18 cellular contexts compared by ENCODE assay signal in genomic region chr4:116480486-116480990, GRCh38.
DNase-seq lines count a peak whose midpoint lies in the region; ATAC-seq, FAIRE-seq and TF ChIP-seq lines count a peak whose summit lies in the region.
"Had no signal": no experiment of that assay in that cellular context is flagged by ENCODE, and none has a peak within 500 bp of the region (broad histone marks: within the 10 kb centered on the region; RNA-seq: fewer than 3 reads in every experiment).

No MANE protein-coding gene starts in this region.

- WGBS in K562 (ENCODE audit: insufficient coverage, low coverage, missing lambda C conversion rate): 2% methylated on average over 5 of the region's 5 CpGs

- in situ Hi-C loops in K562 (cut with MboI): no loop called here

- H3K27me3 ChIP-seq in K562 (ENCODE audit: control insufficient read depth in 2 of 2, insufficient read depth in 2 of 2, low read length in 2 of 2): no peaks in the 10 kb centered on the region
- H3K27me3 ChIP-seq: Peyer's patch had no signal

- no peaks in the 10 kb centered on the region for H3K36me3 ChIP-seq in K562 (ENCODE audit: control insufficient read depth, insufficient read depth, low read length)
- H3K36me3 ChIP-seq: Peyer's patch had no signal

- H3K36me3 Mint-ChIP-seq in progenitor cell of endocrine pancreas (ENCODE audit: insufficient read depth): no peaks in the 10 kb centered on the region

- no peak for TF ChIP-seq POLR2A in K562 (conservative IDR thresholded peaks at IDR 0.05)

- TF ChIP-seq RAD21 in K562 (CRISPR knock-in tag; conservative IDR thresholded peaks at IDR 0.05 in 1 of 2, IDR thresholded peaks at IDR 0.05 in 1 of 2): no peak

- H3K79me2 ChIP-seq in K562 (ENCODE audit: control insufficient read depth, insufficient read depth, low read length): no peaks in the 10 kb centered on the region

- H3K9me3 ChIP-seq in K562 (replicated peaks; ENCODE audit: control insufficient read depth, insufficient read depth, low read depth, low read length): no peaks in the 10 kb centered on the region; the same call in 1 of the 2 replicates
- H3K9me3 ChIP-seq: Peyer's patch had no signal

- no peak overlapping the region for H3K27ac Mint-ChIP-seq in progenitor cell of endocrine pancreas
- H3K27ac Mint-ChIP-seq: HFFc6 had no signal

- intact Hi-C loops in K562 (cut with micrococcal nuclease): no loop called here

- no peak overlapping the region for H3K4me2 ChIP-seq in K562 (ENCODE audit: insufficient read depth, low read length)

- H2AFZ ChIP-seq in K562 (ENCODE audit: low read depth, low read length): no peak overlapping the region

- no peak overlapping the region for H3K4me3 ChIP-seq in K562
- H3K4me3 ChIP-seq: Peyer's patch had no signal

- no peaks in the 10 kb centered on the region for H3K9me3 Mint-ChIP-seq in progenitor cell of endocrine pancreas (ENCODE audit: low read depth)

- no peak for TF ChIP-seq EP300 in K562 (IDR thresholded peaks at IDR 0.05; ENCODE audit: low read length)

- no peaks in the 10 kb centered on the region for H3K4me1 ChIP-seq in K562 (replicated peaks in 1 of 2; ENCODE audit: control insufficient read depth in 2 of 2, insufficient read depth in 2 of 2, low read length in 2 of 2)
- H3K4me1 ChIP-seq: Peyer's patch had no signal

- H3K27ac ChIP-seq in K562 (ENCODE audit: extremely low read depth, low read depth, low read length): no peak overlapping the region
- H3K27ac ChIP-seq: C4-2B, Peyer's patch had no signal

- H3K4me3 Mint-ChIP-seq in progenitor cell of endocrine pancreas (ENCODE audit: low read depth): no peak overlapping the region
- H3K4me3 Mint-ChIP-seq: HFFc6 had no signal

- H3K4me1 Mint-ChIP-seq in progenitor cell of endocrine pancreas (ENCODE audit: low read depth): no peaks in the 10 kb centered on the region

- TF ChIP-seq CTCF in K562 (IDR thresholded peaks at IDR 0.05 in 2 of 3, conservative IDR thresholded peaks at IDR 0.05 in 1 of 3; ENCODE audit: insufficient read depth in 2 of 3, low read depth in 1 of 3, low read length in 3 of 3): no peak
- TF ChIP-seq CTCF in progenitor cell of endocrine pancreas (IDR thresholded peaks at IDR 0.05; ENCODE audit: unreplicated experiment): no peak

- CTCF ChIA-PET in K562 (lab: Yijun Ruan, JAX; ENCODE audit: low intra/inter-chr PET ratio): no interaction called here

- no peaks in the 10 kb centered on the region for H3K27me3 Mint-ChIP-seq in progenitor cell of endocrine pancreas

- H3K9ac ChIP-seq in K562 (ENCODE audit: insufficient read depth in 1 of 2, low read depth in 2 of 2, low read length in 2 of 2): no peak overlapping the region

- FAIRE-seq in K562 (lab: Jason Lieb, UNC): no peak

- no peak for ATAC-seq in K562
- ATAC-seq in HG03342 (IDR thresholded peaks at IDR 0.05; ENCODE audit: unreplicated experiment): no peak
- ATAC-seq in HG03439 (IDR thresholded peaks at IDR 0.05; ENCODE audit: unreplicated experiment): no peak
- ATAC-seq: Right ventricle myocardium inferior, SK-N-SH treated with all-trans-retinoic acid at 6 μM for 48 hours had no signal

- POLR2A ChIA-PET in K562 (lab: Yijun Ruan, JAX): no interaction called here

- H3K9me1 ChIP-seq in K562 (ENCODE audit: control insufficient read depth, insufficient read depth, low read length): no peaks in the 10 kb centered on the region

- no TSS peak for BruUV-seq in K562 (replicated peaks; lab: Mats Ljungman, UMichigan)

- no peaks in the 10 kb centered on the region for H4K20me1 ChIP-seq in K562 (replicated peaks; ENCODE audit: control insufficient read depth, insufficient read depth, low read length)

- DNase-seq in D341Med (ENCODE audit: low spot score) (peak; percentile 35), NCI-H1105 treated with DMSO at 0.1 percent for 48 hours (lab: John Stamatoyannopoulos, UW) (peak; percentile 87), NCI-H345 treated with DMSO at 0.1 percent for 48 hours (lab: John Stamatoyannopoulos, UW; ENCODE audit: unreplicated experiment) (peak; percentile 49), K562 (ENCODE audit: extremely low read depth in 1 of 4, low spot score in 3 of 4) (peak in 1 of 4 experiments; percentile 52), progenitor cell of endocrine pancreas (ENCODE audit: low spot score, unreplicated experiment) (no peak)
- DNase-seq: EL, GOT3, HFFc6, Karpas-422, NCI-H2081 treated with DMSO at 0.1 percent for 48 hours, NCI-H510A treated with DMSO at 0.1 percent for 48 hours, Peyer's patch, T-helper 1 cell had no signal

TF ChIP-seq in K562, 482 proteins besides CTCF, POLR2A, EP300 and RAD21:
- TF ChIP-seq THAP12 (CRISPR knock-in tag; IDR thresholded peaks at IDR 0.05) (no peak), PBX2 (CRISPR knock-in tag; IDR thresholded peaks at IDR 0.05; ENCODE audit: low read depth) (no peak), PBX2 (tag; conservative IDR thresholded peaks at IDR 0.05; ENCODE audit: low read depth) (peak; percentile 72), TSC22D4 (tag; IDR thresholded peaks at IDR 0.05) (no peak), MAFG (tag; conservative IDR thresholded peaks at IDR 0.05) (no peak), MEIS2 (IDR thresholded peaks at IDR 0.05; ENCODE audit: partially characterized antibody) (peak; percentile 31), JUND (IDR thresholded peaks at IDR 0.05; ENCODE audit: borderline replicate concordance, low read depth, low read length) (no peak), JUND (tag; IDR thresholded peaks at IDR 0.05; ENCODE audit: borderline replicate concordance, low read depth, low read length) (no peak), ZFPM2 (CRISPR knock-in tag; IDR thresholded peaks at IDR 0.05) (no peak), ZBTB2 (IDR thresholded peaks at IDR 0.05) (no peak), GATAD2B (IDR thresholded peaks at IDR 0.05; ENCODE audit: borderline replicate concordance) (no peak)
TF ChIP-seq in K562: peak in this region for 2.
